26 cellular contexts compared by ENCODE assay signal in the genomic region with DNA sequence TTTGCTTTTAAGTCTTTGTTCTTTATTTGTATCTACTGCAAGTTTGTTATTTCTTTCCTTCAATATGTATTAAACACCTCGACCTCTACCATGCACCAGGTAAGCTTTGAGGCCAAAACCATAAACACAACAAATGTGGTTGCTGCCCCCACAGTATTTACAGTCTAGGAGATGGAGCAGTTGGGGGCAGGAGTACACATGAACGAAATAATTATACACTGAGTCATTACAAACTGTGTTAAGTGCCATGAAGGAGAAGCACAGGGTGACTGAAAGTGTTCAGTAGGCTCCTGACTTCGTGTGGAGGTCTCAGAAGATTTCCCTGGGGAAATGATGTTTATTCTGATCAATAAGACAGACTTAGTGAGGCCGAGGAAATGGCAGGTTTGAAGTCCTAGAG. TPM values are rescaled to one million over a fixed set of nuclear protein-coding genes. Genes with fewer than 3 reads are reported as not detected.
DNase-seq lines count a peak whose midpoint lies in the region; ATAC-seq, FAIRE-seq and TF ChIP-seq lines count a peak whose summit lies in the region.
"Had no signal": no experiment of that assay in that cellular context is flagged by ENCODE, and none has a peak within 500 bp of the region (broad histone marks: within the 10 kb centered on the region; RNA-seq: fewer than 3 reads in every experiment).

No MANE protein-coding gene starts in this region.

- H3K36me3 ChIP-seq in GM23248 (ENCODE audit: low read depth) (no peaks in the 10 kb centered on the region), pancreas (no peaks in the 10 kb centered on the region)

- no peaks in the 10 kb centered on the region for H3K27me3 ChIP-seq in GM23248 (replicated peaks; ENCODE audit: insufficient read depth)
- H3K27me3 ChIP-seq in pancreas: no peaks in the 10 kb centered on the region
- H3K27me3 ChIP-seq: BLaER1 treated with 17β-estradiol and CSF1 and Interleukin-3, amounts not matched to agents 10 nM and 100 nM had no signal

- ATAC-seq in pancreas: no peak

- no peak overlapping the region for H3K4me2 ChIP-seq in GM23248 (ENCODE audit: unreplicated experiment)
- H3K4me2 ChIP-seq: BLaER1 treated with 17β-estradiol and CSF1 and Interleukin-3, amounts not matched to agents 10 nM and 100 nM; PC-9 had no signal

- H3K27ac ChIP-seq in GM23248 (no peak overlapping the region), pancreas (no peak overlapping the region)
- H3K27ac ChIP-seq: BLaER1 treated with 17β-estradiol and CSF1 and Interleukin-3, amounts not matched to agents 10 nM and 100 nM; HL-60; PC-9; SK-N-MC had no signal

- H3F3A ChIP-seq in GM23248 (ENCODE audit: insufficient read depth): no peaks in the 10 kb centered on the region

- peak; percentile 11 for DNase-seq in GM23248
- DNase-seq in SW480 (ENCODE audit: low spot score): peak; percentile 46
- peak; percentile 17 for DNase-seq in kidney tubule cell (ENCODE audit: low spot score)
- no peak for DNase-seq in NOMO-1 treated with DMSO at 0.1 percent for 48 hours (lab: John Stamatoyannopoulos, UW; ENCODE audit: unreplicated experiment)
- no peak for DNase-seq in NCI-H2196 treated with DMSO at 0.1 percent for 48 hours (lab: John Stamatoyannopoulos, UW; ENCODE audit: unreplicated experiment)
- DNase-seq in pancreas: no peak
- DNase-seq in NCI-H2227 (lab: John Stamatoyannopoulos, UW; ENCODE audit: unreplicated experiment): no peak
- DNase-seq: Caco-2; CD4-positive, alpha-beta memory T cell; DMS 273 treated with DMSO at 0.1 percent for 48 hours; DMS79 treated with DMSO at 0.1 percent for 48 hours; GDM1; KBM-7; NCI-H1092 treated with DMSO at 0.1 percent for 48 hours; NCI-H1436 treated with DMSO at 0.1 percent for 48 hours; NCI-H2029; NCI-H524 treated with DMSO at 0.1 percent for 48 hours; PC-9; RPMI8226; SHP77; SW 1271 had no signal

- H3K9me3 ChIP-seq in GM23248 (ENCODE audit: low read depth) (no peaks in the 10 kb centered on the region), pancreas (no peaks in the 10 kb centered on the region)
- H3K9me3 ChIP-seq: Caco-2 had no signal

- FAIRE-seq in pancreas (lab: Jason Lieb, UNC): no peak
- FAIRE-seq: GM19239, H54 had no signal

- no peaks in the 10 kb centered on the region for H4K20me1 ChIP-seq in GM23248 (ENCODE audit: insufficient read depth)
- H4K20me1 ChIP-seq: BLaER1 treated with 17β-estradiol and CSF1 and Interleukin-3, amounts not matched to agents 10 nM and 100 nM had no signal

- H3K9me2 ChIP-seq in GM23248 (ENCODE audit: insufficient read depth): no peaks in the 10 kb centered on the region

- no peak for TF ChIP-seq CTCF in pancreas (IDR thresholded peaks at IDR 0.05)

- intact Hi-C loops in pancreas (cut with DNase I): no loop called here

- H3K4me1 ChIP-seq in GM23248 (ENCODE audit: insufficient read depth) (peaks cover 5% of the 10 kb centered on the region; the same call in 1 of the 2 replicates), pancreas (no peaks in the 10 kb centered on the region)
- H3K4me1 ChIP-seq: Caco-2 had no signal

- H3K4me3 ChIP-seq in GM23248 (no peak overlapping the region), pancreas (no peak overlapping the region)
- H3K4me3 ChIP-seq: BLaER1 treated with 17β-estradiol and CSF1 and Interleukin-3, amounts not matched to agents 10 nM and 100 nM; PC-9; SK-N-MC had no signal

- 0 out of 2 replicates have a peak, but pooled peaks cover 8% of the 10 kb centered on the region for H3K79me2 ChIP-seq in GM23248 (ENCODE audit: insufficient read depth)

- 85 to 89% methylated on average over 3 of the region's 4 CpGs for WGBS in GM23248 (ENCODE audit: low coverage in 1 of 2, low lambda C conversion rate in 2 of 2, missing lambda C conversion rate in 2 of 2), 2 experiments
- 50 to 75% methylated on average over 3 of the region's 4 CpGs for WGBS in pancreas, 2 donors

- H2AFZ ChIP-seq in GM23248: no peak overlapping the region
- H2AFZ ChIP-seq: PC-9 had no signal

- in situ Hi-C loops in GM23248 (cut with MboI): no loop called here

- H3K9ac ChIP-seq in GM23248: no peak overlapping the region
- H3K9ac ChIP-seq: BLaER1 treated with 17β-estradiol and CSF1 and Interleukin-3, amounts not matched to agents 10 nM and 100 nM had no signal

RNA-seq across cellular contexts. Expression of a gene that starts 30.3 kb away (rescaled TPM):
- 41.1 and 53.4 TPM in 2 replicates for total RNA-seq in GM23248 (2014; rRNA removed; shearing (Covaris generic))
- polyA plus RNA-seq in GM23248 (2016; fragmentation: Nextera tagmentation; extraction: Ambion mirVana) (28.4 and 31.2 TPM in 2 replicates), pancreas (1 to 10 TPM; 3.7 to 3.8 TPM)
- total RNA-seq in pancreas: 1 to 10 TPM; 3.2 to 6.5 (median 4.0) TPM

RNA-seq across cellular contexts. Expression of a gene that starts 38.8 kb away (rescaled TPM):
- total RNA-seq in GM23248 (2014; rRNA removed; shearing (Covaris generic)): 98.9 and 104 TPM in 2 replicates
- 148 and 150 TPM in 2 replicates for polyA plus RNA-seq in GM23248 (2016; fragmentation: Nextera tagmentation; extraction: Ambion mirVana)
- total RNA-seq in pancreas: 100 to 1,000 TPM; 182 to 462 (median 342) TPM
- polyA plus RNA-seq in pancreas: 100 to 1,000 TPM; 112 to 202 TPM

Comparison
In these comparisons a context has a peak if more than half of its experiments do, and no peak if none do; other contexts are left out.
1. DNase-seq: peak in GM23248 (single experiment), SW480 (single experiment) and kidney tubule cell (single experiment); none in NOMO-1 treated with DMSO at 0.1 percent for 48 hours (single experiment), NCI-H2196 treated with DMSO at 0.1 percent for 48 hours (single experiment), pancreas (0 of 6) and NCI-H2227 (single experiment).